Comparison of ENCODE assay signal across 1 cellular context in the genomic region with DNA sequence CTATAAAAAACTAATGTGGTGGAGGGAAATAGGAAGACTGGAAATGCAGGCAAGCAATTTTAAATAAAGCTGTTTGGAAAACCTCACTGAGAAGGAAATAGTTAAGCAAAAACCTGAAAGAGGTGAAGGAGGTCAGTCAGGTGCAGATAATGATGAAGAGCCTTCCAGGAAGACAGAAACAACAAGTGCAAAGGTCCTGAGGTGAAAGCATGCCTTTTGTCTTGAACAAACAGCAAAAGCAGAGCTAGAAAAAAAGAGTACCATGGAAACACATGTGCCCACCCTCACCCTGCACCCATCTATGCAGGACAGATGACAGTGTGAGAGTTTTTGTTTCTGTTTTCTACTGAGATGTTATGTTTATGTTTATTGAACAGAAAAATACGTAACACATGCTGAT.
TF ChIP-seq lines count a peak whose summit lies in the region.

No MANE protein-coding gene starts in this region.

TF ChIP-seq in HepG2, 621 proteins besides CTCF, POLR2A, EP300 and RAD21 (continued from another document and continues in another):
- TF ChIP-seq FOXA1 (IDR thresholded peaks at IDR 0.05) = no peak
- TF ChIP-seq FOXA1 (CRISPR knock-in tag; IDR thresholded peaks at IDR 0.05) = peak; percentile 77
- TF ChIP-seq ZNF362 (CRISPR knock-in tag; IDR thresholded peaks at IDR 0.05; ENCODE audit: borderline replicate concordance) = peak; percentile 92
- no peak for TF ChIP-seq ZNF607 (CRISPR knock-in tag; IDR thresholded peaks at IDR 0.05; ENCODE audit: borderline replicate concordance)
- TF ChIP-seq ZNF550 (CRISPR knock-in tag; IDR thresholded peaks at IDR 0.05; ENCODE audit: borderline replicate concordance) = no peak
- no peak for TF ChIP-seq JUN (CRISPR knock-in tag; IDR thresholded peaks at IDR 0.05)
- no peak for TF ChIP-seq TCF12 (IDR thresholded peaks at IDR 0.05)
- TF ChIP-seq TCF12 (CRISPR knock-in tag; IDR thresholded peaks at IDR 0.05) = no peak
- TF ChIP-seq CHD4 (IDR thresholded peaks at IDR 0.05; ENCODE audit: borderline replicate concordance, low read length) = no peak
- TF ChIP-seq KDM6A (CRISPR knock-in tag; IDR thresholded peaks at IDR 0.05; ENCODE audit: low read depth) = peak; percentile 81
- TF ChIP-seq NCOA2 (CRISPR knock-in tag; IDR thresholded peaks at IDR 0.05) = peak; percentile 98
- no peak for TF ChIP-seq AKAP8 (CRISPR knock-in tag; IDR thresholded peaks at IDR 0.05)
- TF ChIP-seq HCFC1 (IDR thresholded peaks at IDR 0.05; ENCODE audit: low read depth, low read length) = no peak
- no peak for TF ChIP-seq FOXP1 (IDR thresholded peaks at IDR 0.05)
- peak; percentile 59; the same call in 1 of the 2 replicates for TF ChIP-seq FOXP1 (CRISPR knock-in tag; IDR thresholded peaks at IDR 0.05)
- TF ChIP-seq, protein P1, sequence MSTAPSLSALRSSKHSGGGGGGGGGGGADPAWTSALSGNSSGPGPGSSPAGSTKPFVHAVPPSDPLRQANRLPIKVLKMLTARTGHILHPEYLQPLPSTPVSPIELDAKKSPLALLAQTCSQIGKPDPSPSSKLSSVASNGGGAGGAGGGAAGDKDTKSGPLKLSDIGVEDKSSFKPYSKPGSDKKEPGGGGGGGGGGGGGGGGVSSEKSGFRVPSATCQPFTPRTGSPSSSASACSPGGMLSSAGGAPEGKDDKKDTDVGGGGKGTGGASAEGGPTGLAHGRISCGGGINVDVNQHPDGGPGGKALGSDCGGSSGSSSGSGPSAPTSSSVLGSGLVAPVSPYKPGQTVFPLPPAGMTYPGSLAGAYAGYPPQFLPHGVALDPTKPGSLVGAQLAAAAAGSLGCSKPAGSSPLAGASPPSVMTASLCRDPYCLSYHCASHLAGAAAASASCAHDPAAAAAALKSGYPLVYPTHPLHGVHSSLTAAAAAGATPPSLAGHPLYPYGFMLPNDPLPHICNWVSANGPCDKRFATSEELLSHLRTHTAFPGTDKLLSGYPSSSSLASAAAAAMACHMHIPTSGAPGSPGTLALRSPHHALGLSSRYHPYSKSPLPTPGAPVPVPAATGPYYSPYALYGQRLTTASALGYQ (CRISPR knock-in tag; IDR thresholded peaks at IDR 0.05) = peak; percentile 61; the same call in 1 of the 2 replicates
- TF ChIP-seq, protein P2, sequence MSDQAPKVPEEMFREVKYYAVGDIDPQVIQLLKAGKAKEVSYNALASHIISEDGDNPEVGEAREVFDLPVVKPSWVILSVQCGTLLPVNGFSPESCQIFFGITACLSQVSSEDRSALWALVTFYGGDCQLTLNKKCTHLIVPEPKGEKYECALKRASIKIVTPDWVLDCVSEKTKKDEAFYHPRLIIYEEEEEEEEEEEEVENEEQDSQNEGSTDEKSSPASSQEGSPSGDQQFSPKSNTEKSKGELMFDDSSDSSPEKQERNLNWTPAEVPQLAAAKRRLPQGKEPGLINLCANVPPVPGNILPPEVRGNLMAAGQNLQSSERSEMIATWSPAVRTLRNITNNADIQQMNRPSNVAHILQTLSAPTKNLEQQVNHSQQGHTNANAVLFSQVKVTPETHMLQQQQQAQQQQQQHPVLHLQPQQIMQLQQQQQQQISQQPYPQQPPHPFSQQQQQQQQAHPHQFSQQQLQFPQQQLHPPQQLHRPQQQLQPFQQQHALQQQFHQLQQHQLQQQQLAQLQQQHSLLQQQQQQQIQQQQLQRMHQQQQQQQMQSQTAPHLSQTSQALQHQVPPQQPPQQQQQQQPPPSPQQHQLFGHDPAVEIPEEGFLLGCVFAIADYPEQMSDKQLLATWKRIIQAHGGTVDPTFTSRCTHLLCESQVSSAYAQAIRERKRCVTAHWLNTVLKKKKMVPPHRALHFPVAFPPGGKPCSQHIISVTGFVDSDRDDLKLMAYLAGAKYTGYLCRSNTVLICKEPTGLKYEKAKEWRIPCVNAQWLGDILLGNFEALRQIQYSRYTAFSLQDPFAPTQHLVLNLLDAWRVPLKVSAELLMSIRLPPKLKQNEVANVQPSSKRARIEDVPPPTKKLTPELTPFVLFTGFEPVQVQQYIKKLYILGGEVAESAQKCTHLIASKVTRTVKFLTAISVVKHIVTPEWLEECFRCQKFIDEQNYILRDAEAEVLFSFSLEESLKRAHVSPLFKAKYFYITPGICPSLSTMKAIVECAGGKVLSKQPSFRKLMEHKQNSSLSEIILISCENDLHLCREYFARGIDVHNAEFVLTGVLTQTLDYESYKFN (CRISPR knock-in tag; conservative IDR thresholded peaks at IDR 0.05) = peak; percentile 80
- TF ChIP-seq TBX2 (CRISPR knock-in tag; IDR thresholded peaks at IDR 0.05; ENCODE audit: borderline replicate concordance) = 0 out of 2 replicates have a peak, but pooled peaks have one; percentile 65
- TF ChIP-seq ELF3 (CRISPR knock-in tag; IDR thresholded peaks at IDR 0.05) = peak; percentile 70
- 0 out of 2 replicates have a peak, but pooled peaks have one; percentile 19 for TF ChIP-seq ZNF12 (CRISPR knock-in tag; IDR thresholded peaks at IDR 0.05)
- TF ChIP-seq, protein P3, sequence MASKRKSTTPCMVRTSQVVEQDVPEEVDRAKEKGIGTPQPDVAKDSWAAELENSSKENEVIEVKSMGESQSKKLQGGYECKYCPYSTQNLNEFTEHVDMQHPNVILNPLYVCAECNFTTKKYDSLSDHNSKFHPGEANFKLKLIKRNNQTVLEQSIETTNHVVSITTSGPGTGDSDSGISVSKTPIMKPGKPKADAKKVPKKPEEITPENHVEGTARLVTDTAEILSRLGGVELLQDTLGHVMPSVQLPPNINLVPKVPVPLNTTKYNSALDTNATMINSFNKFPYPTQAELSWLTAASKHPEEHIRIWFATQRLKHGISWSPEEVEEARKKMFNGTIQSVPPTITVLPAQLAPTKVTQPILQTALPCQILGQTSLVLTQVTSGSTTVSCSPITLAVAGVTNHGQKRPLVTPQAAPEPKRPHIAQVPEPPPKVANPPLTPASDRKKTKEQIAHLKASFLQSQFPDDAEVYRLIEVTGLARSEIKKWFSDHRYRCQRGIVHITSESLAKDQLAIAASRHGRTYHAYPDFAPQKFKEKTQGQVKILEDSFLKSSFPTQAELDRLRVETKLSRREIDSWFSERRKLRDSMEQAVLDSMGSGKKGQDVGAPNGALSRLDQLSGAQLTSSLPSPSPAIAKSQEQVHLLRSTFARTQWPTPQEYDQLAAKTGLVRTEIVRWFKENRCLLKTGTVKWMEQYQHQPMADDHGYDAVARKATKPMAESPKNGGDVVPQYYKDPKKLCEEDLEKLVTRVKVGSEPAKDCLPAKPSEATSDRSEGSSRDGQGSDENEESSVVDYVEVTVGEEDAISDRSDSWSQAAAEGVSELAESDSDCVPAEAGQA (IDR thresholded peaks at IDR 0.05; ENCODE audit: low read depth) = no peak
- TF ChIP-seq, protein P3 (CRISPR knock-in tag; IDR thresholded peaks at IDR 0.05; ENCODE audit: borderline replicate concordance) = no peak
- TF ChIP-seq ISL2 (CRISPR knock-in tag; IDR thresholded peaks at IDR 0.05) = peak; percentile 82
- peak; percentile 57; the same call in 1 of the 2 replicates for TF ChIP-seq MIXL1 (CRISPR knock-in tag; IDR thresholded peaks at IDR 0.05)
- TF ChIP-seq SRSF9 (IDR thresholded peaks at IDR 0.05; ENCODE audit: borderline replicate concordance, insufficient read depth, low read depth, low read length, poor library complexity, severe bottlenecking) = no peak
- peak; percentile 30; the same call in 1 of the 2 replicates for TF ChIP-seq HMG20A (CRISPR knock-in tag; IDR thresholded peaks at IDR 0.05; ENCODE audit: borderline replicate concordance)
- TF ChIP-seq ZMYM3 (CRISPR knock-in tag; IDR thresholded peaks at IDR 0.05) = peak; percentile 70; the same call in 1 of the 2 replicates
- no peak for TF ChIP-seq ZBTB1 (CRISPR knock-in tag; IDR thresholded peaks at IDR 0.05; ENCODE audit: borderline replicate concordance)
- TF ChIP-seq DPF2 (CRISPR knock-in tag; IDR thresholded peaks at IDR 0.05; ENCODE audit: borderline replicate concordance, low read depth) = peak; percentile 54; the same call in 1 of the 2 replicates
- TF ChIP-seq HOXA3 (CRISPR knock-in tag; IDR thresholded peaks at IDR 0.05) = no peak
- 0 out of 2 replicates have a peak, but pooled peaks have one; percentile 36 for TF ChIP-seq SIX4 (CRISPR knock-in tag; IDR thresholded peaks at IDR 0.05)
- TF ChIP-seq FOSL2 (CRISPR knock-in tag; IDR thresholded peaks at IDR 0.05) = peak; percentile 52
- no peak for TF ChIP-seq ZNF841 (CRISPR knock-in tag; IDR thresholded peaks at IDR 0.05; ENCODE audit: borderline replicate concordance)
- TF ChIP-seq ZNF337 (CRISPR knock-in tag; IDR thresholded peaks at IDR 0.05; ENCODE audit: borderline replicate concordance, low read depth) = no peak
- TF ChIP-seq CREB3 (CRISPR knock-in tag; IDR thresholded peaks at IDR 0.05) = no peak
- no peak for TF ChIP-seq ZSCAN21 (CRISPR knock-in tag; IDR thresholded peaks at IDR 0.05; ENCODE audit: borderline replicate concordance)
- TF ChIP-seq GATAD2A (CRISPR knock-in tag; IDR thresholded peaks at IDR 0.05) = peak; percentile 62
- TF ChIP-seq ATF2 (CRISPR knock-in tag; IDR thresholded peaks at IDR 0.05) = peak; percentile 61; the same call in 1 of the 2 replicates
- peak; percentile 87 for TF ChIP-seq NR2F2 (IDR thresholded peaks at IDR 0.05; ENCODE audit: borderline replicate concordance, low read depth)
- TF ChIP-seq HNF4G (IDR thresholded peaks at IDR 0.05; ENCODE audit: borderline replicate concordance, low read depth, low read length) = peak; percentile 49; the same call in 1 of the 2 replicates
- no peak for TF ChIP-seq HNF4G (CRISPR knock-in tag; IDR thresholded peaks at IDR 0.05; ENCODE audit: borderline replicate concordance, low read depth)
- TF ChIP-seq SOX6 (IDR thresholded peaks at IDR 0.05) = no peak
- TF ChIP-seq SOX6 (CRISPR knock-in tag; IDR thresholded peaks at IDR 0.05) = peak; percentile 89
- peak; percentile 77 for TF ChIP-seq ZNF614 (CRISPR knock-in tag; IDR thresholded peaks at IDR 0.05; ENCODE audit: borderline replicate concordance)
- 0 out of 2 replicates have a peak, but pooled peaks have one; percentile 20 for TF ChIP-seq RBFOX2 (IDR thresholded peaks at IDR 0.05; ENCODE audit: low read depth, low read length)
- peak; percentile 28; the same call in 1 of the 2 replicates for TF ChIP-seq NR2C2 (CRISPR knock-in tag; IDR thresholded peaks at IDR 0.05; ENCODE audit: borderline replicate concordance)
- no peak for TF ChIP-seq SRF (IDR thresholded peaks at IDR 0.05; ENCODE audit: low read depth, low read length)
- peak; percentile 52; the same call in 1 of the 2 replicates for TF ChIP-seq FOXJ3 (CRISPR knock-in tag; IDR thresholded peaks at IDR 0.05; ENCODE audit: borderline replicate concordance)
- TF ChIP-seq PCBP2 (optimal IDR thresholded peaks at IDR 0.05; ENCODE audit: low read depth, low read length, poor library complexity, severe bottlenecking) = no peak
- no peak for TF ChIP-seq ARHGAP35 (CRISPR knock-in tag; IDR thresholded peaks at IDR 0.05; ENCODE audit: borderline replicate concordance)
- peak; percentile 31; the same call in 1 of the 2 replicates for TF ChIP-seq NCOR1 (IDR thresholded peaks at IDR 0.05; ENCODE audit: borderline replicate concordance, low read length)
- 0 out of 2 replicates have a peak, but pooled peaks have one; percentile 23 for TF ChIP-seq ZMYM4 (CRISPR knock-in tag; IDR thresholded peaks at IDR 0.05)
- no peak for TF ChIP-seq CCAR2 (optimal IDR thresholded peaks at IDR 0.05; ENCODE audit: low read depth, low read length)
- TF ChIP-seq CENPX (CRISPR knock-in tag; IDR thresholded peaks at IDR 0.05) = no peak
- TF ChIP-seq NFKBIZ (CRISPR knock-in tag; IDR thresholded peaks at IDR 0.05) = peak; percentile 49; the same call in 1 of the 2 replicates
- TF ChIP-seq RFXANK (CRISPR knock-in tag; IDR thresholded peaks at IDR 0.05) = no peak; the same call in 1 of the 2 replicates
